Comparison of ENCODE assay signal across 2 cellular contexts in the genomic region with DNA sequence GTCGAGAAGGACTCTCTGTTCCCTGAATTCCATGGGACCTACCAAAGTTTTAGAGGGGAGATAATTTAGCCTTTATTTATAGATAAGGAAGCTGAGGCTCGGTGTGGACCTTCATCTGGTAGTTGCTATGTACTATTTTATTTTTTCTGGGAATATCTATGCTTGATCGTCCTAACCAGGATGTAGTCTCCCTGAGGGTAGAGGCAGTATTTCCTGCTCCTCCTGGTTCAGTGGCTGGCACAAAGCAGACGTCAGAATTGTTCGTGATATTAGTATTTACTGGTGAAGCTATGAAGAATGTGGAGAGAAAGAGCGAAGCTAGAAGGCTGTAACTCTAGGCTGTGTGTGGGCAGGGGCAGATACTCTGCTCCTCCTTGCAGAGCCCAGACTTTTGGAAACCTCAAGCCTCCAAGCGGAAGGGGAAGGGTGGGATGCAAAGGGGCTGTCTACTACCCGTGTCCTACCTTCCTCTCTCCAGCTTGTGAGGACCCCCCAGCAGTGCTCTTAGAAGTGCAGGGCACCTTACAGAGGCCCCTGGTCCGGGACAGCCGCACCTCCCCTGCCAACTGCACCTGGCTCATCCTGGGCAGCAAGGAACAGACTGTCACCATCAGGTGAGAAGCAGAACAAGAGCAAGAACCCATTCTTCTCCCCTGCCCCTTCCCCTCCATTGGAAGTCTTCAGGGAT.
TF ChIP-seq lines count a peak whose summit lies in the region.

No MANE protein-coding gene starts in this region.

TF ChIP-seq in SK-N-SH, 30 proteins besides CTCF, POLR2A, EP300 and RAD21:
- TF ChIP-seq FOSL2 (IDR thresholded peaks at IDR 0.05; ENCODE audit: borderline replicate concordance, low read depth), result no peak

TF ChIP-seq in SK-N-SH treated with all-trans-retinoic acid at 6 μM for 48 hours, 23 proteins besides CTCF, POLR2A, EP300 and RAD21:
- TF ChIP-seq ZNF8 (CRISPR knock-in tag; IDR thresholded peaks at IDR 0.05), result no peak
- no peak for TF ChIP-seq BACH2 (CRISPR knock-in tag; IDR thresholded peaks at IDR 0.05; ENCODE audit: borderline replicate concordance)
- TF ChIP-seq ESRRG (CRISPR knock-in tag; IDR thresholded peaks at IDR 0.05), result no peak
- no peak for TF ChIP-seq ZFP3 (CRISPR knock-in tag; IDR thresholded peaks at IDR 0.05)
